9 cellular contexts compared by ENCODE assay signal in the genomic region with DNA sequence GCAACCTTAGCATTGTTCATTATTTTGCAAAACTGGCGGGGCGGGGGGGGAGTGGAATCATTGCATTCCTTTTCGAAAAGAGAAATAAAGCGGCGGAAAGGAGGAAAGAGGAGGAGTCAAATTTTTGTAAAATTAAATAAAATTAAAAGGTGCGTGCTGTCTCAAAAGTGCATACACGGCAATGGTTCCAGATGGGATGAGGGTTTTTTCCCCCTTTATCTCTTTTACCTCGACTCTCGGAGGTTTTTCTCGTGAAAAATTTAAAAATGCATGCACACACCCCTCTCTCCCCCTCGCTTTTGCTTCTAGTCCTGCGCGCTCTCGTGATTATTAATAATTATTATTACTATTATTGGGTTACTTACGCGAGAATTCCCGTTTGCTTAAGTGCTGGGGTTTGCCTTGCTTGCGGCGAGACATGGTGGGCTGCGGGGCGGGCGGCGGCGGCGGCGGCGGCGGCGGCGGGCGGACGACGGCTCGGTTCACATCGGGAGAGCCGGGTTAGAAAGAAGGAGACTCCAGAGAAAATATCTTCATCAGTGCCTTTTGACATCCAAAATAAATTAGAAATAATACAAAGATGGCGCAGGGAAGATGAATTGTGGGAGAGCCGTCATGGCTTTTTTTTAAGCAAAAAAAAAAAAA. TPM values are rescaled to one million over a fixed set of nuclear protein-coding genes. Genes with fewer than 3 reads are reported as not detected.
DNase-seq lines count a peak whose midpoint lies in the region; ATAC-seq and TF ChIP-seq lines count a peak whose summit lies in the region.
"Had no signal": no experiment of that assay in that cellular context is flagged by ENCODE, and none has a peak within 500 bp of the region (broad histone marks: within the 10 kb centered on the region; RNA-seq: fewer than 3 reads in every experiment).

No MANE protein-coding gene starts in this region.

- H3K9me2 ChIP-seq in OCI-LY7 (ENCODE audit: insufficient read depth, low read length), result no peaks in the 10 kb centered on the region

- H3K27ac ChIP-seq in OCI-LY7 (ENCODE audit: low read depth, low read length, poor library complexity, severe bottlenecking) (peak overlapping the region; percentile 90), ovary (no peak overlapping the region), tibial nerve (peak overlapping the region in 1 of 4 donors; percentile 69)

- TSS peak; percentile 50 for BruUV-seq in OCI-LY7 (replicated peaks; lab: Mats Ljungman, UMichigan)

- no peak for TF ChIP-seq CTCF in OCI-LY7 (conservative IDR thresholded peaks at IDR 0.05; ENCODE audit: low read length)
- TF ChIP-seq CTCF in epithelial cell of proximal tubule (conservative IDR thresholded peaks at IDR 0.05; ENCODE audit: low read depth, low read length), result no peak
- no peak for TF ChIP-seq CTCF in ovary (IDR thresholded peaks at IDR 0.05)
- no peak for TF ChIP-seq CTCF in tibial nerve (IDR thresholded peaks at IDR 0.05)

- H3K4me1 ChIP-seq in OCI-LY7 (ENCODE audit: insufficient read depth, low read length, poor library complexity, severe bottlenecking) (peaks cover 17% of the 10 kb centered on the region), ovary (ENCODE audit: insufficient read depth) (peaks cover 4% of the 10 kb centered on the region), tibial nerve (peaks cover 0 to 88% (median 43%) of the 10 kb centered on the region in 4 donors)

- intact Hi-C loops in OCI-LY7 (cut with micrococcal nuclease; ENCODE audit: unreplicated experiment), result loop anchor here (5.0 to 10.0 kb wide), 4 partner anchors 332 to 1482 kb away; a partner anchor contains a TSS
- intact Hi-C loops in ovary (cut with DNase I), result no loop called here

- no peak for TF ChIP-seq POLR2A in ovary (IDR thresholded peaks at IDR 0.05)
- no peak for TF ChIP-seq POLR2A in tibial nerve (IDR thresholded peaks at IDR 0.05)

- no peak for ATAC-seq in HG03159 (IDR thresholded peaks at IDR 0.05; ENCODE audit: unreplicated experiment)
- ATAC-seq in GM18870 (IDR thresholded peaks at IDR 0.05; ENCODE audit: unreplicated experiment), result no peak

- CTCF ChIA-PET in OCI-LY7 (lab: Charles Lee; ENCODE audit: unreplicated experiment), result interaction anchor here (1.3 kb wide), 1 partner anchor 225 kb away, joined by 4 read pairs; no protein-coding TSS in a partner anchor

- H2AFZ ChIP-seq in OCI-LY7 (ENCODE audit: low read length), result peak overlapping the region; percentile 24; the same call in 1 of the 2 replicates

- H3K9me3 ChIP-seq in OCI-LY7 (ENCODE audit: low read length) (no peaks in the 10 kb centered on the region), ovary (no peaks in the 10 kb centered on the region), tibial nerve (no peaks in the 10 kb centered on the region)

- no peak for TF ChIP-seq EP300 in ovary (IDR thresholded peaks at IDR 0.05)
- TF ChIP-seq EP300 in tibial nerve (IDR thresholded peaks at IDR 0.05), result no peak

- H3K4me2 ChIP-seq in OCI-LY7 (ENCODE audit: low read length), result peak overlapping the region; percentile 100

- H3K27me3 ChIP-seq in ovary (no peaks in the 10 kb centered on the region), tibial nerve (peaks cover 5 to 97% of the 10 kb centered on the region in 2 donors)

- H3K36me3 ChIP-seq in OCI-LY7 (ENCODE audit: insufficient read depth, low read length) (peaks cover 21% of the 10 kb centered on the region), ovary (no peaks in the 10 kb centered on the region), tibial nerve (no peaks in the 10 kb centered on the region)

- POLR2A ChIA-PET in OCI-LY7 (lab: Charles Lee), result interaction anchor here (0.5 to 4.1 kb wide), 10 partner anchors 13 to 729 kb away, joined by 3 to 31 read pairs (median 3); no protein-coding TSS in a partner anchor

- DNase-seq in GDM1 (lab: John Stamatoyannopoulos, UW) (peak; percentile 41), OCI-LY7 (ENCODE audit: low spot score) (peak; percentile 42), epithelial cell of proximal tubule (ENCODE audit: low read depth) (no peak), ovary (no peak), tibial nerve (ENCODE audit: low spot score in 2 of 2) (no peak)
- no peak for DNase-seq in effector CD8-positive, alpha-beta T cell (lab: John Stamatoyannopoulos, UW)
- DNase-seq: activated CD4-positive, alpha-beta T cell treated with anti-CD3 and anti-CD28 coated beads, Interleukin-2, amount 50 U/mL, for 4 hours had no signal

- H3K4me3 ChIP-seq in OCI-LY7 (ENCODE audit: low read depth, low read length, poor library complexity, severe bottlenecking) (peak overlapping the region; percentile 93), epithelial cell of proximal tubule (ENCODE audit: low read depth, low read length) (peak overlapping the region; percentile 85), ovary (peak overlapping the region; percentile 50), tibial nerve (peak overlapping the region in 2 of 4 donors; percentile 55 to 59)

- H3K79me2 ChIP-seq in OCI-LY7 (ENCODE audit: insufficient read depth, low read depth, low read length), result peaks cover 71% of the 10 kb centered on the region

- no peaks in the 10 kb centered on the region for H4K20me1 ChIP-seq in OCI-LY7 (ENCODE audit: insufficient read depth, low read length)

- WGBS in ovary, 3 donors, result 1 to 2% (median 2%) methylated on average over 38 of the region's 38 CpGs
- 2 to 6% methylated on average over 38 of the region's 38 CpGs for WGBS in tibial nerve, 2 donors

RNA-seq across cellular contexts. Expression of a gene that starts 0.5 kb away (rescaled TPM):
- total RNA-seq in OCI-LY7 (2014; rRNA removed; shearing (Covaris generic)), result 54.9 and 64.3 TPM in 2 replicates
- 163 and 167 TPM in 2 replicates for total RNA-seq in OCI-LY7 (2022)
- total RNA-seq in epithelial cell of proximal tubule, result 3.5 and 4.4 TPM in 2 replicates
- 1 to 10 TPM in 6 of 7 donors, not detected in 1; 2.1 to 5.7 (median 3.6) TPM for total RNA-seq in ovary
- polyA plus RNA-seq in ovary, result 1 to 10 TPM in 1 of 2 donors, under 1 TPM in 1; 0.81 to 2.5 TPM
- under 1 TPM in 1 of 4 donors, not detected in 3; 0.22 TPM for total RNA-seq in tibial nerve

Comparison
In these comparisons a context has a peak if more than half of its experiments do, and no peak if none do; other contexts are left out.
1. DNase-seq: peak in GDM1 (single experiment) and OCI-LY7 (single experiment); none in epithelial cell of proximal tubule (single experiment), ovary (0 of 5), tibial nerve (0 of 2) and effector CD8-positive, alpha-beta T cell (single experiment).
2. RNA of a gene that starts 0.5 kb away (total RNA-seq): 54.9 to 167 TPM in OCI-LY7; 3.5 to 4.4 TPM in epithelial cell of proximal tubule, 2.1 to 5.7 TPM in ovary and 0.22 TPM in tibial nerve; every median in the first group is over 4 times any median in the second.